8 cellular contexts compared by ENCODE assay signal in the genomic region with DNA sequence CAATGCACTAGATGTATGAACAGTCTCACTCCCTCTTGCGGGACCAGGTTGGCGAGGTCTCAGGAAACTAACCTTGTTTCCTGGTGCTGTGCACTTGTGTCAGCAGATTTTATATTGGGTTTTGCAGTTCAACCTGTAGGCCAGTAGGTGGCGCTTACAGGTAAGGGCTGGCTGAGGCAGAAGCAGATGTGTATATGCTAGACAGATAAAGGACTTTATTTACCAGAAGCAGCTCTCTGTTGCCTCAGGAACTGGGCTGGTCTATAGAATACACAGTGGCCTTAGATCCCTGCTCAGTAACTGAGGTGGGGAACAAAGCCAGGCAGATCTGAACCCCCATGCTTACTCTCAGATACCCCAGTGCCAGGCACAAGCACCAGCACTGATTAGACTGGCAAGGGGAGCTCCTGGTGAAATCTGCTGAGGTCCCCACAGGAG.
DNase-seq lines count a peak whose midpoint lies in the region; ATAC-seq and TF ChIP-seq lines count a peak whose summit lies in the region.

No MANE protein-coding gene starts in this region.

- H3K27me3 ChIP-seq in upper lobe of left lung, result no peaks in the 10 kb centered on the region

- H3K4me3 ChIP-seq in upper lobe of left lung, result no peak overlapping the region

- POLR2A ChIA-PET in HEK293T (lab: Yijun Ruan, JAX), result interaction anchor here (1.0 kb wide), 1 partner anchor 295 kb away, joined by 3 read pairs; no protein-coding TSS in a partner anchor
- POLR2A ChIA-PET in naive thymus-derived CD8-positive, alpha-beta T cell (lab: Charles Lee), result interaction anchor here (0.6 to 2.1 kb wide), 6 partner anchors 54 to 414 kb away, joined by 3 to 9 read pairs (median 4); partner anchors contain the start of gene MANF

- H3K36me3 ChIP-seq in upper lobe of left lung, result no peaks in the 10 kb centered on the region

- no peak overlapping the region for H3K27ac ChIP-seq in upper lobe of left lung

- H3K9me3 ChIP-seq in upper lobe of left lung, result peaks cover 0 to 4% (median 0%) of the 10 kb centered on the region in 4 donors

- peaks cover 0 to 1% (median 0%) of the 10 kb centered on the region in 3 donors for H3K36me3 Mint-ChIP-seq in naive thymus-derived CD8-positive, alpha-beta T cell

- H3K9me3 Mint-ChIP-seq in naive thymus-derived CD8-positive, alpha-beta T cell, result peaks cover 0 to 7% (median 0%) of the 10 kb centered on the region in 9 donors

- H3K27me3 Mint-ChIP-seq in naive thymus-derived CD8-positive, alpha-beta T cell, result no peaks in the 10 kb centered on the region

- TF ChIP-seq EP300 in upper lobe of left lung (IDR thresholded peaks at IDR 0.05), result no peak

- CTCF ChIA-PET in HEK293T (lab: Yijun Ruan, JAX), result interaction anchor here (0.6 to 1.0 kb wide), 6 partner anchors 8 to 401 kb away, joined by 3 to 4 read pairs (median 3); no protein-coding TSS in a partner anchor

- H3K27ac Mint-ChIP-seq in naive thymus-derived CD8-positive, alpha-beta T cell, result peak overlapping the region in 7 of 10 donors; percentile 43 to 85 (median 77)

- no peaks in the 10 kb centered on the region for H3K4me1 ChIP-seq in upper lobe of left lung

- WGBS in upper lobe of left lung, 2 donors, result 2 to 13% methylated on average over 2 to 3 of the region's 3 CpGs

- peak; percentile 56 to 74 (median 67) for TF ChIP-seq CTCF in upper lobe of left lung (IDR thresholded peaks at IDR 0.05)

- H3K4me1 Mint-ChIP-seq in naive thymus-derived CD8-positive, alpha-beta T cell, result peaks cover 7 to 20% (median 14%) of the 10 kb centered on the region in 4 donors

- TF ChIP-seq POLR2A in upper lobe of left lung (IDR thresholded peaks at IDR 0.05), result no peak

- ATAC-seq in naive thymus-derived CD8-positive, alpha-beta T cell, result peak; percentile 89 to 94
- ATAC-seq in upper lobe of left lung (ENCODE audit: low FRiP score in 2 of 2), result peak; percentile 70 to 83

- DNase-seq in GF-D8 (lab: John Stamatoyannopoulos, UW) (peak; percentile 23), HEK293T (ENCODE audit: extremely low spot score) (peak; percentile 64), NCI-H2227 (lab: John Stamatoyannopoulos, UW; ENCODE audit: unreplicated experiment) (peak; percentile 45), upper lobe of left lung (peak in 1 of 2 donors; percentile 45), cerebellar nuclear complex (lab: John Stamatoyannopoulos, UW) (no peak)
- DNase-seq in activated CD4-positive, alpha-beta T cell treated with anti-CD3 and anti-CD28 coated beads for 1 hour, result peak; percentile 29
- peak; percentile 8 for DNase-seq in effector CD8-positive, alpha-beta T cell (lab: John Stamatoyannopoulos, UW)
- DNase-seq in naive thymus-derived CD8-positive, alpha-beta T cell, result peak in 9 of 10 donors; percentile 35 to 81 (median 64)

- no peak overlapping the region for H3K4me3 Mint-ChIP-seq in naive thymus-derived CD8-positive, alpha-beta T cell

TF ChIP-seq in HEK293T, 16 proteins besides CTCF, POLR2A, EP300 and RAD21:
- no peak for TF ChIP-seq LEF1 (IDR thresholded peaks at IDR 0.05; ENCODE audit: borderline replicate concordance)
- TF ChIP-seq ARNT (IDR thresholded peaks at IDR 0.05), result no peak
- TF ChIP-seq ELF4 (IDR thresholded peaks at IDR 0.05), result no peak
- no peak for TF ChIP-seq SUZ12 (IDR thresholded peaks at IDR 0.05)
- TF ChIP-seq TARDBP (IDR thresholded peaks at IDR 0.05), result no peak
- TF ChIP-seq ZNF384 (IDR thresholded peaks at IDR 0.05), result no peak
- TF ChIP-seq PKNOX1 (IDR thresholded peaks at IDR 0.05), result no peak
- no peak for TF ChIP-seq NFRKB (IDR thresholded peaks at IDR 0.05)
- TF ChIP-seq BHLHE40 (IDR thresholded peaks at IDR 0.05; ENCODE audit: borderline replicate concordance), result no peak
- TF ChIP-seq SP1 (IDR thresholded peaks at IDR 0.05), result no peak
- no peak for TF ChIP-seq FOXA1 (IDR thresholded peaks at IDR 0.05)
- no peak for TF ChIP-seq HDGF (IDR thresholded peaks at IDR 0.05; ENCODE audit: borderline replicate concordance)
- no peak for TF ChIP-seq CTBP1 (IDR thresholded peaks at IDR 0.05; ENCODE audit: borderline replicate concordance)
TF ChIP-seq in HEK293T: peak in this region for 0.

Comparison
In these comparisons a context has a peak if more than half of its experiments do, and no peak if none do; other contexts are left out.
1. DNase-seq: peak in GF-D8 (single experiment), HEK293T (single experiment), NCI-H2227 (single experiment), activated CD4-positive, alpha-beta T cell treated with anti-CD3 and anti-CD28 coated beads for 1 hour (single experiment), effector CD8-positive, alpha-beta T cell (single experiment) and naive thymus-derived CD8-positive, alpha-beta T cell (9 of 10); none in cerebellar nuclear complex (0 of 2).